ENCODE assay signal across 13 cellular contexts in genomic region chr19:19504754-19505668, GRCh38. TPM values are rescaled to one million over a fixed set of nuclear protein-coding genes. Genes with fewer than 3 reads are reported as not detected.
DNase-seq lines count a peak whose midpoint lies in the region; TF ChIP-seq lines count a peak whose summit lies in the region.
"Had no signal": no experiment of that assay in that cellular context is flagged by ENCODE, and none has a peak within 500 bp of the region (broad histone marks: within the 10 kb centered on the region; RNA-seq: fewer than 3 reads in every experiment).

No MANE protein-coding gene starts in this region.

- no peaks in the 10 kb centered on the region for H3K4me1 ChIP-seq in osteoblast (ENCODE audit: insufficient read depth, low read length)
- H3K4me1 ChIP-seq: A549, BE2C had no signal

- TF ChIP-seq CTCF in coronary artery (IDR thresholded peaks at IDR 0.05) (no peak), osteoblast (IDR thresholded peaks at IDR 0.05; ENCODE audit: extremely low read depth, low read depth, low read length) (no peak)

- H3K4me3 ChIP-seq in coronary artery (no peak overlapping the region), osteoblast (ENCODE audit: insufficient read depth, low read length) (no peak overlapping the region)
- H3K4me3 ChIP-seq: A549, GM12878 had no signal

- TF ChIP-seq EP300 in Ishikawa (IDR thresholded peaks at IDR 0.05; ENCODE audit: borderline replicate concordance): no peak

- H3K36me3 Mint-ChIP-seq in activated T-helper 1 cell treated with anti-CD3 and anti-CD28 coated beads, Interleukin-12 subunit alpha, Interleukin-12 subunit beta, Interleukin-2, Interleukin-4 antibody, amounts not matched to agents 30 ng/mL and 10 ng/mL and 1 ng/mL, durations not matched to agents 14 hours and 24 hours and 36 hours (ENCODE audit: low read depth): peaks cover 37% of the 10 kb centered on the region

- H2AFZ ChIP-seq in osteoblast (ENCODE audit: low read length): no peak overlapping the region

- TF ChIP-seq RAD21 in Ishikawa (IDR thresholded peaks at IDR 0.05; ENCODE audit: low read depth): no peak

- no peak overlapping the region for H3K27ac ChIP-seq in coronary artery
- no peak overlapping the region for H3K27ac ChIP-seq in osteoblast (ENCODE audit: low read depth, low read length)
- H3K27ac ChIP-seq: A549, C4-2B, HL-60 had no signal

- H3K9me3 Mint-ChIP-seq in activated T-helper 1 cell treated with anti-CD3 and anti-CD28 coated beads, Interleukin-12 subunit alpha, Interleukin-12 subunit beta, Interleukin-2, Interleukin-4 antibody, amounts not matched to agents 30 ng/mL and 10 ng/mL and 1 ng/mL, durations not matched to agents 14 hours and 24 hours and 36 hours: no peaks in the 10 kb centered on the region

- peaks cover 4% of the 10 kb centered on the region for H3K79me2 ChIP-seq in osteoblast (ENCODE audit: insufficient read depth, low read length)

- H3K9me3 ChIP-seq in osteoblast (ENCODE audit: low read depth, low read length): no peaks in the 10 kb centered on the region
- H3K9me3 ChIP-seq: A549, BE2C had no signal

- no peak overlapping the region for H3K4me3 Mint-ChIP-seq in activated T-helper 1 cell treated with anti-CD3 and anti-CD28 coated beads, Interleukin-12 subunit alpha, Interleukin-12 subunit beta, Interleukin-2, Interleukin-4 antibody, amounts not matched to agents 30 ng/mL and 10 ng/mL and 1 ng/mL, durations not matched to agents 14 hours and 24 hours and 36 hours
- H3K4me3 Mint-ChIP-seq: CD4-positive, alpha-beta memory T cell had no signal

- DNase-seq in coronary artery (ENCODE audit: low spot score) (peak; percentile 64), osteoblast (ENCODE audit: insufficient read length, low spot score, missing footprints) (peak; percentile 78), activated gamma-delta T cell treated with Interleukin-2 at 50 U/mL for 16 hours (no peak)
- DNase-seq in activated T-helper 1 cell treated with anti-CD3 and anti-CD28 coated beads, Interleukin-12 subunit alpha, Interleukin-12 subunit beta, Interleukin-2, Interleukin-4 antibody, amounts not matched to agents 30 ng/mL and 10 ng/mL and 1 ng/mL, durations not matched to agents 14 hours and 24 hours and 36 hours (ENCODE audit: low spot score): no peak
- DNase-seq: BE2C; CD4-positive, alpha-beta memory T cell; DMS79; HCEC 1CT had no signal

- no peaks in the 10 kb centered on the region for H3K27me3 Mint-ChIP-seq in activated T-helper 1 cell treated with anti-CD3 and anti-CD28 coated beads, Interleukin-12 subunit alpha, Interleukin-12 subunit beta, Interleukin-2, Interleukin-4 antibody, amounts not matched to agents 30 ng/mL and 10 ng/mL and 1 ng/mL, durations not matched to agents 14 hours and 24 hours and 36 hours (ENCODE audit: insufficient read depth)
- H3K27me3 Mint-ChIP-seq: CD4-positive, alpha-beta memory T cell had no signal

- intact Hi-C loops in activated T-helper 1 cell treated with anti-CD3 and anti-CD28 coated beads, Interleukin-12 subunit alpha, Interleukin-12 subunit beta, Interleukin-2, Interleukin-4 antibody, amounts not matched to agents 30 ng/mL and 10 ng/mL and 1 ng/mL, durations not matched to agents 14 hours and 24 hours and 36 hours (cut with micrococcal nuclease): no loop called here

- no peak overlapping the region for H3K27ac Mint-ChIP-seq in activated T-helper 1 cell treated with anti-CD3 and anti-CD28 coated beads, Interleukin-12 subunit alpha, Interleukin-12 subunit beta, Interleukin-2, Interleukin-4 antibody, amounts not matched to agents 30 ng/mL and 10 ng/mL and 1 ng/mL, durations not matched to agents 14 hours and 24 hours and 36 hours

- H3K27me3 ChIP-seq in osteoblast (ENCODE audit: insufficient read depth, low read length): no peaks in the 10 kb centered on the region
- H3K27me3 ChIP-seq: BE2C had no signal

- H3K4me1 Mint-ChIP-seq in activated T-helper 1 cell treated with anti-CD3 and anti-CD28 coated beads, Interleukin-12 subunit alpha, Interleukin-12 subunit beta, Interleukin-2, Interleukin-4 antibody, amounts not matched to agents 30 ng/mL and 10 ng/mL and 1 ng/mL, durations not matched to agents 14 hours and 24 hours and 36 hours (ENCODE audit: low read depth): no peaks in the 10 kb centered on the region
- H3K4me1 Mint-ChIP-seq: CD4-positive, alpha-beta memory T cell had no signal

- no peak overlapping the region for H3K4me2 ChIP-seq in osteoblast (ENCODE audit: insufficient read depth, low read length)
- H3K4me2 ChIP-seq: A549 had no signal

- H4K20me1 ChIP-seq in osteoblast (ENCODE audit: insufficient read depth, low read length): peaks cover 8% of the 10 kb centered on the region

- peaks cover 65% of the 10 kb centered on the region for H3K36me3 ChIP-seq in osteoblast (ENCODE audit: insufficient read depth, low read length)

TF ChIP-seq in Ishikawa, 13 proteins besides CTCF, POLR2A, EP300 and RAD21:
- no peak for TF ChIP-seq TCF12 (IDR thresholded peaks at IDR 0.05; ENCODE audit: low read depth)
- TF ChIP-seq REST (IDR thresholded peaks at IDR 0.05; ENCODE audit: low read depth): peak; percentile 20; the same call in 1 of the 2 replicates

RNA-seq across cellular contexts. Expression of gene TSSK6, which starts 10.3 kb away (rescaled TPM):
- total RNA-seq in osteoblast: 2.7 and 4.3 TPM in 2 replicates
- total RNA-seq in activated T-helper 1 cell treated with anti-CD3 and anti-CD28 coated beads, Interleukin-12 subunit alpha, Interleukin-12 subunit beta, Interleukin-2, Interleukin-4 antibody, amounts not matched to agents 30 ng/mL and 10 ng/mL and 1 ng/mL, durations not matched to agents 14 hours and 24 hours and 36 hours: 3.0 and 4.1 TPM in 2 replicates

RNA-seq across cellular contexts. Expression of gene NDUFA13, which starts 11.0 kb away (rescaled TPM):
- total RNA-seq in osteoblast: 160 and 202 TPM in 2 replicates
- total RNA-seq in activated T-helper 1 cell treated with anti-CD3 and anti-CD28 coated beads, Interleukin-12 subunit alpha, Interleukin-12 subunit beta, Interleukin-2, Interleukin-4 antibody, amounts not matched to agents 30 ng/mL and 10 ng/mL and 1 ng/mL, durations not matched to agents 14 hours and 24 hours and 36 hours: 408 and 410 TPM in 2 replicates

RNA-seq across cellular contexts. Expression of gene YJEFN3, which starts 23.7 kb away (rescaled TPM):
- under 0.01 and 0.29 TPM in 2 replicates for total RNA-seq in osteoblast
- total RNA-seq in activated T-helper 1 cell treated with anti-CD3 and anti-CD28 coated beads, Interleukin-12 subunit alpha, Interleukin-12 subunit beta, Interleukin-2, Interleukin-4 antibody, amounts not matched to agents 30 ng/mL and 10 ng/mL and 1 ng/mL, durations not matched to agents 14 hours and 24 hours and 36 hours: 13.6 and 15.0 TPM in 2 replicates

RNA-seq across cellular contexts. Expression of gene CILP2, which starts 33.1 kb away (rescaled TPM):
- total RNA-seq in osteoblast: 0.72 and 0.88 TPM in 2 replicates
- total RNA-seq in activated T-helper 1 cell treated with anti-CD3 and anti-CD28 coated beads, Interleukin-12 subunit alpha, Interleukin-12 subunit beta, Interleukin-2, Interleukin-4 antibody, amounts not matched to agents 30 ng/mL and 10 ng/mL and 1 ng/mL, durations not matched to agents 14 hours and 24 hours and 36 hours: 0.26 and 0.29 TPM in 2 replicates

Comparison
In these comparisons a context has a peak if more than half of its experiments do, and no peak if none do; other contexts are left out.
1. DNase-seq: peak in coronary artery (single experiment) and osteoblast (single experiment); none in activated gamma-delta T cell treated with Interleukin-2 at 50 U/mL for 16 hours (single experiment) and activated T-helper 1 cell treated with anti-CD3 and anti-CD28 coated beads, Interleukin-12 subunit alpha, Interleukin-12 subunit beta, Interleukin-2, Interleukin-4 antibody, amounts not matched to agents 30 ng/mL and 10 ng/mL and 1 ng/mL, durations not matched to agents 14 hours and 24 hours and 36 hours (single experiment).
2. RNA of gene YJEFN3, which starts 23.7 kb away (total RNA-seq): 13.6 to 15.0 TPM in activated T-helper 1 cell treated with anti-CD3 and anti-CD28 coated beads, Interleukin-12 subunit alpha, Interleukin-12 subunit beta, Interleukin-2, Interleukin-4 antibody, amounts not matched to agents 30 ng/mL and 10 ng/mL and 1 ng/mL, durations not matched to agents 14 hours and 24 hours and 36 hours; under 0.01 to 0.29 TPM in osteoblast; every median in the first group is over 10 times any median in the second.